Comparison of ENCODE assay signal across 12 cellular contexts in genomic region chr2:238493411-238493810, GRCh38.
"Had no signal": no experiment of that assay in that cellular context is flagged by ENCODE, and none has a peak within 500 bp of the region (broad histone marks: within the 10 kb centered on the region; RNA-seq: fewer than 3 reads in every experiment).

No MANE protein-coding gene starts in this region.

- H3K4me3 Mint-ChIP-seq: activated T-cell treated with anti-CD3 and anti-CD28 coated beads, Interleukin-2, amount 50 U/mL, for 24 hours; neural crest cell; stimulated activated naive CD8-positive, alpha-beta T cell treated with anti-CD3 and anti-CD28 coated beads, Interleukin-15, Interleukin-2, amounts not matched to agents 100 ng/mL and 50 ng/mL, for 24 hours had no signal

- H3K27me3 Mint-ChIP-seq: activated T-cell treated with anti-CD3 and anti-CD28 coated beads, Interleukin-2, amount 50 U/mL, for 24 hours; stimulated activated naive CD8-positive, alpha-beta T cell treated with anti-CD3 and anti-CD28 coated beads, Interleukin-15, Interleukin-2, amounts not matched to agents 100 ng/mL and 50 ng/mL, for 24 hours had no signal

- H3K9me3 Mint-ChIP-seq: activated T-cell treated with anti-CD3 and anti-CD28 coated beads, Interleukin-2, amount 50 U/mL, for 24 hours; neural crest cell; stimulated activated naive CD8-positive, alpha-beta T cell treated with anti-CD3 and anti-CD28 coated beads, Interleukin-15, Interleukin-2, amounts not matched to agents 100 ng/mL and 50 ng/mL, for 24 hours; T-helper 1 cell treated with Interleukin-12 subunit alpha and Interleukin-12 subunit beta and Interleukin-4 antibody, amounts not matched to agents 30 μg/mL and 1 μg/mL, for 36 hours had no signal

- H3K27me3 ChIP-seq: gastroesophageal sphincter, pancreas, testis had no signal

- ATAC-seq: gastroesophageal sphincter, pancreas had no signal

- H3K36me3 ChIP-seq: gastroesophageal sphincter, left ventricle myocardium inferior, pancreas had no signal

- DNase-seq: activated gamma-delta T cell; activated T-cell treated with anti-CD3 and anti-CD28 coated beads, Interleukin-2, amount 50 U/mL, for 24 hours; effector memory CD4-positive, alpha-beta T cell; left ventricle myocardium inferior; mesendoderm; pancreas had no signal

- H3K4me3 ChIP-seq: coronary artery, gastroesophageal sphincter, left ventricle myocardium inferior, pancreas, testis had no signal

- H3K9me3 ChIP-seq: gastroesophageal sphincter, left ventricle myocardium inferior, pancreas, testis had no signal

- H3K4me1 ChIP-seq: gastroesophageal sphincter, left ventricle myocardium inferior, pancreas, testis had no signal

- H3K27ac ChIP-seq: coronary artery, gastroesophageal sphincter, left ventricle myocardium inferior, pancreas, testis had no signal
